ENCODE assay signal across 8 cellular contexts in genomic region chr2:198657520-198658121, GRCh38.
DNase-seq lines count a peak whose midpoint lies in the region; ATAC-seq and TF ChIP-seq lines count a peak whose summit lies in the region.

No MANE protein-coding gene starts in this region.

- no peaks in the 10 kb centered on the region for H3K36me3 ChIP-seq in BJ (ENCODE audit: control insufficient read depth, insufficient read depth, low read length)
- H3K36me3 ChIP-seq in HEK293 (ENCODE audit: control insufficient read depth in 2 of 2, insufficient read depth in 1 of 2, low read length in 2 of 2), result no peaks in the 10 kb centered on the region
- no peaks in the 10 kb centered on the region for H3K36me3 ChIP-seq in Panc1 (ENCODE audit: control insufficient read depth, insufficient read depth, low read length)
- H3K36me3 ChIP-seq in iPS DF 6.9 (ENCODE audit: control insufficient read depth, insufficient read depth, low read length), result no peaks in the 10 kb centered on the region
- H3K36me3 ChIP-seq in left lung, result no peaks in the 10 kb centered on the region

- H3K4me1 ChIP-seq in HEK293 (ENCODE audit: control insufficient read depth, insufficient read depth, low read length) (no peaks in the 10 kb centered on the region), Panc1 (ENCODE audit: control insufficient read depth, insufficient read depth, low read length) (no peaks in the 10 kb centered on the region), iPS DF 6.9 (ENCODE audit: control insufficient read depth, insufficient read depth, low read length) (no peaks in the 10 kb centered on the region), left lung (no peaks in the 10 kb centered on the region)

- no peaks in the 10 kb centered on the region for H3K9me3 ChIP-seq in HEK293 (ENCODE audit: control insufficient read depth, insufficient read depth, low read depth, low read length)
- no peaks in the 10 kb centered on the region for H3K9me3 ChIP-seq in Panc1 (ENCODE audit: control insufficient read depth, insufficient read depth, low read depth, low read length)
- H3K9me3 ChIP-seq in iPS DF 6.9 (ENCODE audit: control insufficient read depth, insufficient read depth, low read length), result no peaks in the 10 kb centered on the region
- no peaks in the 10 kb centered on the region for H3K9me3 ChIP-seq in left lung

- H3K27me3 ChIP-seq in BJ (ENCODE audit: control insufficient read depth, insufficient read depth, low read length), result no peaks in the 10 kb centered on the region
- no peaks in the 10 kb centered on the region for H3K27me3 ChIP-seq in Panc1 (ENCODE audit: control insufficient read depth, insufficient read depth, low read length)
- H3K27me3 ChIP-seq in iPS DF 6.9 (ENCODE audit: control insufficient read depth, insufficient read depth, low read length), result no peaks in the 10 kb centered on the region
- H3K27me3 ChIP-seq in left lung, result no peaks in the 10 kb centered on the region

- CTCF ChIA-PET in BJ (lab: Yijun Ruan, JAX), result interaction anchor here (0.9 to 2.6 kb wide), 8 partner anchors 9 to 831 kb away, joined by 3 to 12 read pairs (median 4); no protein-coding TSS in a partner anchor
- CTCF ChIA-PET in HEK293 (lab: Yijun Ruan, JAX), result interaction anchor here (0.6 to 2.6 kb wide), 15 partner anchors 9 to 1228 kb away, joined by 3 to 11 read pairs (median 4); no protein-coding TSS in a partner anchor
- CTCF ChIA-PET in Panc1 (lab: Charles Lee), result no interaction called here

- no peak overlapping the region for H3K27ac ChIP-seq in HEK293 (ENCODE audit: extremely low read depth, low read depth, low read length)
- no peak overlapping the region for H3K27ac ChIP-seq in Panc1 (ENCODE audit: low read length)
- no peak overlapping the region for H3K27ac ChIP-seq in iPS DF 6.9 (ENCODE audit: low read length)
- H3K27ac ChIP-seq in left lung, result no peak overlapping the region

- WGBS in iPS DF 6.9 (ENCODE audit: insufficient coverage, insufficient read length), result no CpG with 5 or more reads among the region's 6 CpGs

- in situ Hi-C loops in Panc1 (cut with HindIII; ENCODE audit: low pct_unique_long_range_greater_than_20kb, low sequenced_read_pairs), result no loop called here

- TF ChIP-seq CTCF in BJ (IDR thresholded peaks at IDR 0.05; ENCODE audit: insufficient read depth, low read depth, low read length) (peak; percentile 54), HEK293 (tag by site-specific recombination; IDR thresholded peaks at IDR 0.05) (peak; percentile 54), Panc1 (IDR thresholded peaks at IDR 0.05) (peak; percentile 56; the same call in 1 of the 2 replicates), left lung (IDR thresholded peaks at IDR 0.05) (no peak)

- H3K4me3 ChIP-seq in BJ (ENCODE audit: low read depth, low read length), result no peak overlapping the region
- no peak overlapping the region for H3K4me3 ChIP-seq in HEK293 (ENCODE audit: low read depth, low read length)
- H3K4me3 ChIP-seq in Panc1 (ENCODE audit: low read depth in 2 of 2, low read length in 2 of 2), result no peak overlapping the region
- H3K4me3 ChIP-seq in iPS DF 6.9 (ENCODE audit: low read length), result no peak overlapping the region
- H3K4me3 ChIP-seq in left lung, result no peak overlapping the region

- no peak for ATAC-seq in Panc1
- ATAC-seq in HG03135 (IDR thresholded peaks at IDR 0.05; ENCODE audit: unreplicated experiment), result no peak
- no peak for ATAC-seq in left lung
- ATAC-seq in HG02678 (IDR thresholded peaks at IDR 0.05; ENCODE audit: unreplicated experiment), result no peak

- POLR2A ChIA-PET in BJ (lab: Charles Lee), result interaction anchor here (0.7 kb wide), 1 partner anchor 310 kb away, joined by 3 read pairs; no protein-coding TSS in a partner anchor
- POLR2A ChIA-PET in HEK293 (lab: Yijun Ruan, JAX), result no interaction called here
- POLR2A ChIA-PET in Panc1 (lab: Charles Lee), result no interaction called here

- no TSS peak for BruUV-seq in Panc1 (replicated peaks; lab: Mats Ljungman, UMichigan)

- DNase-seq in BJ (ENCODE audit: low read depth), result no peak
- peak; percentile 5 for DNase-seq in Panc1 (ENCODE audit: low read depth, low spot score)
- DNase-seq in iPS DF 6.9 (ENCODE audit: low read depth, low spot score), result peak; percentile 9
- no peak for DNase-seq in left lung
- no peak for DNase-seq in medulla oblongata (ENCODE audit: extremely low spot score)

- intact Hi-C loops in Panc1 (cut with micrococcal nuclease; ENCODE audit: unreplicated experiment), result loop anchor here (5.0 to 10.0 kb wide), 2 partner anchors 343 to 830 kb away; no protein-coding TSS in a partner anchor
- intact Hi-C loops in left lung (cut with DNase I), result no loop called here

TF ChIP-seq in HEK293, 187 proteins besides CTCF, POLR2A, EP300 and RAD21:
- peak; percentile 70; the same call in 1 of the 2 replicates for TF ChIP-seq ZNF664 (tag by site-specific recombination; IDR thresholded peaks at IDR 0.05)
- no peak for TF ChIP-seq ZBTB1 (tag by site-specific recombination; IDR thresholded peaks at IDR 0.05)
- TF ChIP-seq ZSCAN4 (tag by site-specific recombination; IDR thresholded peaks at IDR 0.05), result peak; percentile 63; the same call in 1 of the 2 replicates

Comparison
In these comparisons a context has a peak if more than half of its experiments do, and no peak if none do; other contexts are left out.
1. DNase-seq: peak in Panc1 (single experiment) and iPS DF 6.9 (single experiment); none in BJ (single experiment), left lung (0 of 2) and medulla oblongata (single experiment).
2. CTCF ChIP-seq: peak in BJ (single experiment), HEK293 (single experiment) and Panc1 (single experiment); none in left lung (0 of 2).